ENCODE assay signal across 9 cellular contexts in genomic region chr14:75711796-75712211, GRCh38. TPM values are rescaled to one million over a fixed set of nuclear protein-coding genes. Genes with fewer than 3 reads are reported as not detected.
DNase-seq lines count a peak whose midpoint lies in the region; ATAC-seq and TF ChIP-seq lines count a peak whose summit lies in the region.
"Had no signal": no experiment of that assay in that cellular context is flagged by ENCODE, and none has a peak within 500 bp of the region (broad histone marks: within the 10 kb centered on the region; RNA-seq: fewer than 3 reads in every experiment).

No MANE protein-coding gene starts in this region.

- no peak overlapping the region for H3K27ac Mint-ChIP-seq in nephron progenitor cell
- no peak overlapping the region for H3K27ac Mint-ChIP-seq in naive thymus-derived CD4-positive, alpha-beta T cell

- no peaks in the 10 kb centered on the region for H3K27me3 Mint-ChIP-seq in nephron progenitor cell (ENCODE audit: low read depth, poor library complexity)
- H3K27me3 Mint-ChIP-seq in naive thymus-derived CD4-positive, alpha-beta T cell = no peaks in the 10 kb centered on the region

- no peak for TF ChIP-seq CTCF in GM10266 (IDR thresholded peaks at IDR 0.05; ENCODE audit: control insufficient read depth, insufficient read depth, low read depth, missing control alignments)
- no peak for TF ChIP-seq CTCF in suprapubic skin (IDR thresholded peaks at IDR 0.05)
- no peak for TF ChIP-seq CTCF in nephron progenitor cell (IDR thresholded peaks at IDR 0.05)

- intact Hi-C loops in naive thymus-derived CD4-positive, alpha-beta T cell (cut with micrococcal nuclease) = loop anchor here in 1 of 2 donors (10.0 kb wide), 1 partner anchor 193 kb away; no protein-coding TSS in a partner anchor

- TF ChIP-seq POLR2A in suprapubic skin (IDR thresholded peaks at IDR 0.05) = no peak

- no peaks in the 10 kb centered on the region for H3K9me3 ChIP-seq in suprapubic skin
- no peaks in the 10 kb centered on the region for H3K9me3 ChIP-seq in naive thymus-derived CD4-positive, alpha-beta T cell (ENCODE audit: control insufficient read depth in 2 of 3, low read length in 3 of 3)

- peaks cover 21% of the 10 kb centered on the region for H3K4me1 Mint-ChIP-seq in nephron progenitor cell
- H3K4me1 Mint-ChIP-seq in naive thymus-derived CD4-positive, alpha-beta T cell = peaks cover 0 to 6% (median 0%) of the 10 kb centered on the region in 7 donors

- no peak overlapping the region for H3K4me3 Mint-ChIP-seq in nephron progenitor cell
- H3K4me3 Mint-ChIP-seq in naive thymus-derived CD4-positive, alpha-beta T cell = no peak overlapping the region
- H3K4me3 Mint-ChIP-seq: neural crest cell had no signal

- POLR2A ChIA-PET in naive thymus-derived CD4-positive, alpha-beta T cell (lab: Charles Lee) = no interaction called here

- no peak for ATAC-seq in naive thymus-derived CD4-positive, alpha-beta T cell

- CTCF ChIA-PET in naive thymus-derived CD4-positive, alpha-beta T cell (lab: Charles Lee) = interaction anchor here (0.7 to 5.6 kb wide), 3 partner anchors 267 to 931 kb away, joined by 3 to 48 read pairs (median 42); partner anchors contain the start of gene TGFB3

- H3K27me3 ChIP-seq in suprapubic skin = no peaks in the 10 kb centered on the region
- no peaks in the 10 kb centered on the region for H3K27me3 ChIP-seq in naive thymus-derived CD4-positive, alpha-beta T cell (ENCODE audit: control insufficient read depth in 2 of 2, insufficient read depth in 2 of 2, low read length in 2 of 2)

- no peaks in the 10 kb centered on the region for H3K36me3 Mint-ChIP-seq in nephron progenitor cell (ENCODE audit: low read depth)
- H3K36me3 Mint-ChIP-seq in naive thymus-derived CD4-positive, alpha-beta T cell = peaks cover 0 to 29% (median 3%) of the 10 kb centered on the region in 5 donors

- in situ Hi-C loops in KBM-7 (cut with MboI; ENCODE audit: low pct_unique_long_range_greater_than_20kb, low sequenced_read_pairs) = loop anchor here (25.0 kb wide), 1 partner anchor 250 kb away; no protein-coding TSS in a partner anchor

- peak; percentile 29 for DNase-seq in GM10266 (ENCODE audit: extremely low spot score)
- DNase-seq in HuH-7.5 (ENCODE audit: low spot score) = peak; percentile 23
- DNase-seq in caudate nucleus (lab: John Stamatoyannopoulos, UW) = peak in 58 of 61 donors; percentile 17 to 92 (median 78)
- DNase-seq in kidney glomerular epithelial cell (lab: John Stamatoyannopoulos, UW) = peak; percentile 98
- peak in 1 of 2 donors; percentile 64 for DNase-seq in suprapubic skin (ENCODE audit: low spot score in 2 of 2)
- DNase-seq in nephron progenitor cell = no peak
- DNase-seq in naive thymus-derived CD4-positive, alpha-beta T cell = no peak
- DNase-seq in KBM-7 = no peak

- no peak for TF ChIP-seq EP300 in suprapubic skin (IDR thresholded peaks at IDR 0.05)

- peaks cover 9% of the 10 kb centered on the region for H3K36me3 ChIP-seq in suprapubic skin
- H3K36me3 ChIP-seq in naive thymus-derived CD4-positive, alpha-beta T cell (ENCODE audit: control insufficient read depth in 2 of 3, insufficient read depth in 3 of 3, low read length in 3 of 3) = no peaks in the 10 kb centered on the region

- no peak overlapping the region for H3K4me3 ChIP-seq in suprapubic skin
- no peak overlapping the region for H3K4me3 ChIP-seq in naive thymus-derived CD4-positive, alpha-beta T cell (ENCODE audit: low read length)

- H3K9me3 Mint-ChIP-seq in nephron progenitor cell = no peaks in the 10 kb centered on the region
- H3K9me3 Mint-ChIP-seq in naive thymus-derived CD4-positive, alpha-beta T cell = no peaks in the 10 kb centered on the region
- H3K9me3 Mint-ChIP-seq: neural crest cell had no signal

- WGBS in suprapubic skin = 19% methylated on average over 4 of the region's 4 CpGs

- H3K27ac ChIP-seq in caudate nucleus (ENCODE audit: low read depth, low read length) (peak overlapping the region; percentile 95), suprapubic skin (peak overlapping the region; percentile 78)
- H3K27ac ChIP-seq in naive thymus-derived CD4-positive, alpha-beta T cell (ENCODE audit: low read depth, low read length) = no peak overlapping the region

- peaks cover 25% of the 10 kb centered on the region for H3K4me1 ChIP-seq in suprapubic skin
- H3K4me1 ChIP-seq in naive thymus-derived CD4-positive, alpha-beta T cell (ENCODE audit: control insufficient read depth in 2 of 2, insufficient read depth in 2 of 2, low read length in 2 of 2) = no peaks in the 10 kb centered on the region

RNA-seq across cellular contexts. Expression of gene TTLL5, which starts 50.8 kb away (rescaled TPM):
- total RNA-seq in suprapubic skin = 10 to 100 TPM; 24.4 to 56.4 (median 34.8) TPM
- total RNA-seq in naive thymus-derived CD4-positive, alpha-beta T cell = 10 to 100 TPM; 21.0 to 31.4 (median 21.6) TPM
- polyA plus RNA-seq in naive thymus-derived CD4-positive, alpha-beta T cell = 10 to 100 TPM in 1 of 2 donors, 1 to 10 TPM in 1; 7.8 to 15.6 TPM

RNA-seq across cellular contexts. Expression of gene ERG28, which starts 51.1 kb away (rescaled TPM):
- total RNA-seq in suprapubic skin = 10 to 100 TPM; 10.2 to 18.3 (median 15.3) TPM
- 10 to 100 TPM in 3 of 5 experiments, 1 to 10 TPM in 2; 7.6 to 17.0 (median 12.4) TPM for total RNA-seq in naive thymus-derived CD4-positive, alpha-beta T cell
- 10 to 100 TPM; 23.4 to 37.1 TPM for polyA plus RNA-seq in naive thymus-derived CD4-positive, alpha-beta T cell

Comparison
In these comparisons a context has a peak if more than half of its experiments do, and no peak if none do; other contexts are left out.
1. DNase-seq: peak in GM10266 (single experiment), HuH-7.5 (single experiment), caudate nucleus (58 of 61) and kidney glomerular epithelial cell (single experiment); none in nephron progenitor cell (single experiment), naive thymus-derived CD4-positive, alpha-beta T cell (0 of 9) and KBM-7 (single experiment).